12 cellular contexts compared by ENCODE assay signal in genomic region chr2:190888449-190888848, GRCh38. TPM values are rescaled to one million over a fixed set of nuclear protein-coding genes. Genes with fewer than 3 reads are reported as not detected.
DNase-seq lines count a peak whose midpoint lies in the region; ATAC-seq and TF ChIP-seq lines count a peak whose summit lies in the region.
"Had no signal": no experiment of that assay in that cellular context is flagged by ENCODE, and none has a peak within 500 bp of the region (broad histone marks: within the 10 kb centered on the region; RNA-seq: fewer than 3 reads in every experiment).

No MANE protein-coding gene starts in this region.

- no peak overlapping the region for H2AFZ ChIP-seq in KMS-11 (ENCODE audit: low read depth)

- TF ChIP-seq CTCF in KMS-11 (conservative IDR thresholded peaks at IDR 0.05; ENCODE audit: low read depth, low read length) (no peak), chondrocyte (IDR thresholded peaks at IDR 0.05) (no peak), osteocyte (IDR thresholded peaks at IDR 0.05) (no peak), Calu3 (IDR thresholded peaks at IDR 0.05; ENCODE audit: unreplicated experiment) (no peak), brain microvascular endothelial cell (IDR thresholded peaks at IDR 0.05; ENCODE audit: low read depth, low read length, missing control alignments) (no peak)

- H3K79me2 ChIP-seq in KMS-11 (ENCODE audit: insufficient read depth, low read depth): peaks cover 98% of the 10 kb centered on the region

- H3K36me3 Mint-ChIP-seq in T-helper 2 cell treated with Interferon-gamma antibody and Interleukin-4, amounts not matched to agents 5 μg/mL and 100 μg/mL, for 36 hours (ENCODE audit: low read depth): peaks cover 37% of the 10 kb centered on the region
- H3K36me3 Mint-ChIP-seq in chondrocyte (ENCODE audit: low read depth) (peaks cover 6% of the 10 kb centered on the region), osteocyte (ENCODE audit: unreplicated experiment) (peaks cover 11% of the 10 kb centered on the region), Calu3 (ENCODE audit: insufficient read depth, unreplicated experiment) (peaks cover 24% of the 10 kb centered on the region)

- ATAC-seq in esophagus mucosa: no peak

- H4K20me1 ChIP-seq in KMS-11 (ENCODE audit: insufficient read depth): peaks cover 55% of the 10 kb centered on the region

- no peaks in the 10 kb centered on the region for H3K9me3 Mint-ChIP-seq in T-helper 2 cell treated with Interferon-gamma antibody and Interleukin-4, amounts not matched to agents 5 μg/mL and 100 μg/mL, for 36 hours
- H3K9me3 Mint-ChIP-seq in chondrocyte (ENCODE audit: low read depth): no peaks in the 10 kb centered on the region
- peaks cover 4% of the 10 kb centered on the region for H3K9me3 Mint-ChIP-seq in osteocyte (ENCODE audit: unreplicated experiment)
- no peaks in the 10 kb centered on the region for H3K9me3 Mint-ChIP-seq in Calu3 (ENCODE audit: low read depth, unreplicated experiment)

- peaks cover 54% of the 10 kb centered on the region for H3K4me1 Mint-ChIP-seq in T-helper 2 cell treated with Interferon-gamma antibody and Interleukin-4, amounts not matched to agents 5 μg/mL and 100 μg/mL, for 36 hours (ENCODE audit: low read depth)
- H3K4me1 Mint-ChIP-seq in chondrocyte (ENCODE audit: low read depth) (peaks cover 82% of the 10 kb centered on the region), osteocyte (ENCODE audit: unreplicated experiment) (peaks cover 78% of the 10 kb centered on the region), Calu3 (ENCODE audit: low read depth, unreplicated experiment) (peaks cover 64% of the 10 kb centered on the region)

- no peak overlapping the region for H3K9ac ChIP-seq in KMS-11

- peaks cover 89% of the 10 kb centered on the region for H3K4me1 ChIP-seq in KMS-11 (ENCODE audit: low read depth, poor library complexity, severe bottlenecking)

- intact Hi-C loops in Calu3 (cut with micrococcal nuclease; ENCODE audit: unreplicated experiment): no loop called here

- H3K36me3 ChIP-seq in KMS-11 (ENCODE audit: insufficient read depth): no peaks in the 10 kb centered on the region
- peaks cover 3% of the 10 kb centered on the region for H3K36me3 ChIP-seq in brain microvascular endothelial cell (replicated peaks)
- H3K36me3 ChIP-seq: tibial nerve had no signal

- H3K4me2 ChIP-seq in KMS-11: peak overlapping the region; percentile 12; the same call in 1 of the 2 replicates

- no peak overlapping the region for H3K27ac ChIP-seq in KMS-11
- no peak overlapping the region for H3K27ac ChIP-seq in brain microvascular endothelial cell
- H3K27ac ChIP-seq: SJSA1, tibial nerve had no signal

- H3K4me3 ChIP-seq in KMS-11 (IDR thresholded peaks at IDR 0.05; ENCODE audit: insufficient read depth, low read depth, low read length) (no peak overlapping the region), brain microvascular endothelial cell (ENCODE audit: low read depth, low read length) (no peak overlapping the region)
- H3K4me3 ChIP-seq: SJSA1, tibial nerve had no signal

- H3K4me3 Mint-ChIP-seq in T-helper 2 cell treated with Interferon-gamma antibody and Interleukin-4, amounts not matched to agents 5 μg/mL and 100 μg/mL, for 36 hours: peak overlapping the region; percentile 34
- H3K4me3 Mint-ChIP-seq in chondrocyte (ENCODE audit: unreplicated experiment): peak overlapping the region; percentile 20
- no peak overlapping the region for H3K4me3 Mint-ChIP-seq in osteocyte (ENCODE audit: unreplicated experiment)
- no peak overlapping the region for H3K4me3 Mint-ChIP-seq in Calu3 (ENCODE audit: low read depth, unreplicated experiment)

- CTCF ChIA-PET in Calu3 (lab: Charles Lee): no interaction called here

- H3K27me3 ChIP-seq in KMS-11 (ENCODE audit: insufficient read depth, low read depth) (no peaks in the 10 kb centered on the region), brain microvascular endothelial cell (replicated peaks) (no peaks in the 10 kb centered on the region)
- H3K27me3 ChIP-seq: SJSA1, tibial nerve had no signal

- no peak overlapping the region for H3K27ac Mint-ChIP-seq in T-helper 2 cell treated with Interferon-gamma antibody and Interleukin-4, amounts not matched to agents 5 μg/mL and 100 μg/mL, for 36 hours
- H3K27ac Mint-ChIP-seq in chondrocyte (ENCODE audit: unreplicated experiment) (peak overlapping the region; percentile 86), osteocyte (ENCODE audit: unreplicated experiment) (peak overlapping the region; percentile 39), Calu3 (ENCODE audit: unreplicated experiment) (no peak overlapping the region)

- no TSS peak for BruUV-seq in Calu3 (replicated peaks; lab: Mats Ljungman, UMichigan)

- no peaks in the 10 kb centered on the region for H3K27me3 Mint-ChIP-seq in T-helper 2 cell treated with Interferon-gamma antibody and Interleukin-4, amounts not matched to agents 5 μg/mL and 100 μg/mL, for 36 hours (ENCODE audit: low read depth)
- H3K27me3 Mint-ChIP-seq in chondrocyte (ENCODE audit: low read depth) (no peaks in the 10 kb centered on the region), osteocyte (ENCODE audit: unreplicated experiment) (no peaks in the 10 kb centered on the region), Calu3 (ENCODE audit: unreplicated experiment) (no peaks in the 10 kb centered on the region)

- in situ Hi-C loops in brain microvascular endothelial cell (cut with HindIII; ENCODE audit: low pct_ligation_motif_present, low sequenced_read_pairs): no loop called here

- DNase-seq in T-helper 2 cell treated with Interferon-gamma antibody and Interleukin-4, amounts not matched to agents 5 μg/mL and 100 μg/mL, for 36 hours (ENCODE audit: low spot score): no peak
- no peak for DNase-seq in T-helper 2 cell
- DNase-seq in chondrocyte (ENCODE audit: low spot score): no peak
- no peak for DNase-seq in osteocyte (ENCODE audit: extremely low spot score, unreplicated experiment)
- DNase-seq in Calu3: no peak
- DNase-seq in brain microvascular endothelial cell: no peak
- DNase-seq: cortex of kidney; NK-92 treated with Interleukin-12 subunit alpha and Interleukin-12 subunit beta, amount 100 ng/mL, for 24 hours had no signal

RNA-seq across cellular contexts. Expression of gene GLS, which starts 7.8 kb away (rescaled TPM):
- total RNA-seq in chondrocyte (234 to 330 TPM (median 245 TPM) in 3 replicates), osteocyte (167 and 178 TPM in 2 replicates), Calu3 (2022) (110 and 115 TPM in 2 replicates), esophagus mucosa (25.9 TPM)

Comparison
In these comparisons a context has a peak if more than half of its experiments do, and no peak if none do; other contexts are left out.
1. H3K27ac Mint-ChIP-seq: peak in chondrocyte (single experiment) and osteocyte (single experiment); none in T-helper 2 cell treated with Interferon-gamma antibody and Interleukin-4, amounts not matched to agents 5 μg/mL and 100 μg/mL, for 36 hours (single experiment) and Calu3 (single experiment).
2. H3K4me3 Mint-ChIP-seq: peak in T-helper 2 cell treated with Interferon-gamma antibody and Interleukin-4, amounts not matched to agents 5 μg/mL and 100 μg/mL, for 36 hours (single experiment) and chondrocyte (single experiment); none in osteocyte (single experiment) and Calu3 (single experiment).